1 cellular context compared by ENCODE assay signal in the genomic region with DNA sequence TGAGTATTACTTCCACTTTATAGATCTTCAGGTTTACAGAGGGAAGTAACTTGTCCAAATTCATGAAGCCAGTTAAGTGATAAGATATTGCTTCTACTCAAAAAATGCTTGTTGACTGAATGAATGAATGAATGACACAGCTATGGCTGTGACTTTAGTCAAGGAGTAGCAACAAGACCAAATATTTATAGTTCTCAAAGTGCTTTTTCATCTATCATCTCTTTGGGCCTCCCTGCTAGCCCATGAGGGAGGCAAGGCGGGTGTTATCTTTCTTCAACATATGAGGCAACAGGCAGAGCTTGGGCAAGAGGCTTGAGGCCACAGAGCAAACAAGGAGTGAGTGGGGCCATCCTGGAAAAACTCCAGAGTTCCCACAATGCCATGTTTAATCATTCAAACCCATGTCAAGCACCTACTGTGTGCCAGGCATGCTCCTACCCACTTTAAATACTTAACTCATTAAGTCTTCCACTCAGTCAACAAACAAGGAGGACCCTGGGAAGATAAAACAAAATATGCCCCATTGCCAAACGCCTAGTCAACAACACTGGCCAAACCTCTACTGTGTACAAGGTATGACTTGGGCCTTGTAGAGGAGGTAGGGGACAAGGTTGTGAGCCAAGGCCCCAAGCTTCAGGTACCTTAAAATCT.
A peak's percentile ranks its signal among the peaks of the same experiment; 100 is the strongest.
TF ChIP-seq lines count a peak whose summit lies in the region.

No MANE protein-coding gene starts in this region.

TF ChIP-seq in HepG2, 621 proteins besides CTCF, POLR2A, EP300 and RAD21 (continued from another document and continues in another):
- TF ChIP-seq, protein P1, sequence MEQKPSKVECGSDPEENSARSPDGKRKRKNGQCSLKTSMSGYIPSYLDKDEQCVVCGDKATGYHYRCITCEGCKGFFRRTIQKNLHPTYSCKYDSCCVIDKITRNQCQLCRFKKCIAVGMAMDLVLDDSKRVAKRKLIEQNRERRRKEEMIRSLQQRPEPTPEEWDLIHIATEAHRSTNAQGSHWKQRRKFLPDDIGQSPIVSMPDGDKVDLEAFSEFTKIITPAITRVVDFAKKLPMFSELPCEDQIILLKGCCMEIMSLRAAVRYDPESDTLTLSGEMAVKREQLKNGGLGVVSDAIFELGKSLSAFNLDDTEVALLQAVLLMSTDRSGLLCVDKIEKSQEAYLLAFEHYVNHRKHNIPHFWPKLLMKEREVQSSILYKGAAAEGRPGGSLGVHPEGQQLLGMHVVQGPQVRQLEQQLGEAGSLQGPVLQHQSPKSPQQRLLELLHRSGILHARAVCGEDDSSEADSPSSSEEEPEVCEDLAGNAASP (CRISPR knock-in tag; IDR thresholded peaks at IDR 0.05; ENCODE audit: borderline replicate concordance), result peak; percentile 96
- TF ChIP-seq SMARCE1 (IDR thresholded peaks at IDR 0.05; ENCODE audit: borderline replicate concordance) (no peak), ZNF180 (CRISPR knock-in tag; IDR thresholded peaks at IDR 0.05; ENCODE audit: borderline replicate concordance, low read depth) (no peak), CEBPB (IDR thresholded peaks at IDR 0.05; ENCODE audit: borderline replicate concordance, low read depth, low read length) (peak; percentile 100), FOXP1 (IDR thresholded peaks at IDR 0.05) (no peak; the same call in 1 of the 2 replicates), FOXP1 (CRISPR knock-in tag; IDR thresholded peaks at IDR 0.05) (peak; percentile 92), SATB2 (CRISPR knock-in tag; IDR thresholded peaks at IDR 0.05) (peak; percentile 93; the same call in 1 of the 2 replicates), NCOA2 (CRISPR knock-in tag; IDR thresholded peaks at IDR 0.05) (peak; percentile 100), ZNF652 (CRISPR knock-in tag; IDR thresholded peaks at IDR 0.05; ENCODE audit: borderline replicate concordance, low read depth) (peak; percentile 68; the same call in 1 of the 2 replicates), HNRNPL (IDR thresholded peaks at IDR 0.05; ENCODE audit: low read depth, low read length) (no peak), ZSCAN12 (CRISPR knock-in tag; IDR thresholded peaks at IDR 0.05) (no peak), RFX3 (CRISPR knock-in tag; IDR thresholded peaks at IDR 0.05) (peak; percentile 49), ATF7 (IDR thresholded peaks at IDR 0.05) (no peak), ATF7 (CRISPR knock-in tag; IDR thresholded peaks at IDR 0.05) (peak; percentile 94), MIER3 (CRISPR knock-in tag; IDR thresholded peaks at IDR 0.05; ENCODE audit: borderline replicate concordance) (peak; percentile 97; the same call in 1 of the 2 replicates), NFE2L2 (IDR thresholded peaks at IDR 0.05; ENCODE audit: low read length) (no peak), FOXK2 (IDR thresholded peaks at IDR 0.05) (peak; percentile 53; the same call in 1 of the 2 replicates), ZSCAN25 (CRISPR knock-in tag; IDR thresholded peaks at IDR 0.05) (peak; percentile 85), TMF1 (CRISPR knock-in tag; IDR thresholded peaks at IDR 0.05; ENCODE audit: low read depth) (no peak), SIN3A (IDR thresholded peaks at IDR 0.05; ENCODE audit: borderline replicate concordance, low read depth, low read length) (peak; percentile 70; the same call in 1 of the 2 replicates), RARA (CRISPR knock-in tag; IDR thresholded peaks at IDR 0.05) (peak; percentile 94)
- TF ChIP-seq, protein P2, sequence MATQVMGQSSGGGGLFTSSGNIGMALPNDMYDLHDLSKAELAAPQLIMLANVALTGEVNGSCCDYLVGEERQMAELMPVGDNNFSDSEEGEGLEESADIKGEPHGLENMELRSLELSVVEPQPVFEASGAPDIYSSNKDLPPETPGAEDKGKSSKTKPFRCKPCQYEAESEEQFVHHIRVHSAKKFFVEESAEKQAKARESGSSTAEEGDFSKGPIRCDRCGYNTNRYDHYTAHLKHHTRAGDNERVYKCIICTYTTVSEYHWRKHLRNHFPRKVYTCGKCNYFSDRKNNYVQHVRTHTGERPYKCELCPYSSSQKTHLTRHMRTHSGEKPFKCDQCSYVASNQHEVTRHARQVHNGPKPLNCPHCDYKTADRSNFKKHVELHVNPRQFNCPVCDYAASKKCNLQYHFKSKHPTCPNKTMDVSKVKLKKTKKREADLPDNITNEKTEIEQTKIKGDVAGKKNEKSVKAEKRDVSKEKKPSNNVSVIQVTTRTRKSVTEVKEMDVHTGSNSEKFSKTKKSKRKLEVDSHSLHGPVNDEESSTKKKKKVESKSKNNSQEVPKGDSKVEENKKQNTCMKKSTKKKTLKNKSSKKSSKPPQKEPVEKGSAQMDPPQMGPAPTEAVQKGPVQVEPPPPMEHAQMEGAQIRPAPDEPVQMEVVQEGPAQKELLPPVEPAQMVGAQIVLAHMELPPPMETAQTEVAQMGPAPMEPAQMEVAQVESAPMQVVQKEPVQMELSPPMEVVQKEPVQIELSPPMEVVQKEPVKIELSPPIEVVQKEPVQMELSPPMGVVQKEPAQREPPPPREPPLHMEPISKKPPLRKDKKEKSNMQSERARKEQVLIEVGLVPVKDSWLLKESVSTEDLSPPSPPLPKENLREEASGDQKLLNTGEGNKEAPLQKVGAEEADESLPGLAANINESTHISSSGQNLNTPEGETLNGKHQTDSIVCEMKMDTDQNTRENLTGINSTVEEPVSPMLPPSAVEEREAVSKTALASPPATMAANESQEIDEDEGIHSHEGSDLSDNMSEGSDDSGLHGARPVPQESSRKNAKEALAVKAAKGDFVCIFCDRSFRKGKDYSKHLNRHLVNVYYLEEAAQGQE (IDR thresholded peaks at IDR 0.05; ENCODE audit: borderline replicate concordance in 1 of 2, low read depth in 1 of 2, low read length in 2 of 2), result peak in 1 of 2 experiments; percentile 79; a peak in 2 of 4 replicates
- TF ChIP-seq, protein P3, sequence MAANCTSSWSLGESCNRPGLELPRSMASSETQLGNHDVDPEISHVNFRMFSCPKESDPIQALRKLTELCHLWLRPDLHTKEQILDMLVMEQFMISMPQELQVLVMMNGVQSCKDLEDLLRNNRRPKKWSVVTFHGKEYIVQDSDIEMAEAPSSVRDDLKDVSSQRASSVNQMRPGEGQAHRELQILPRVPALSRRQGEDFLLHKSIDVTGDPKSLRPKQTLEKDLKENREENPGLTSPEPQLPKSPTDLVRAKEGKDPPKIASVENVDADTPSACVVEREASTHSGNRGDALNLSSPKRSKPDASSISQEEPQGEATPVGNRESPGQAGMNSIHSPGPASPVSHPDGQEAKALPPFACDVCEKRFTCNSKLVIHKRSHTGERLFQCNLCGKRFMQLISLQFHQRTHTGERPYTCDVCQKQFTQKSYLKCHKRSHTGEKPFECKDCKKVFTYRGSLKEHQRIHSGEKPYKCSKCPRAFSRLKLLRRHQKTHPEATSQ (CRISPR knock-in tag; IDR thresholded peaks at IDR 0.05; ENCODE audit: borderline replicate concordance), result peak; percentile 68; the same call in 1 of the 2 replicates
- TF ChIP-seq, protein P4, sequence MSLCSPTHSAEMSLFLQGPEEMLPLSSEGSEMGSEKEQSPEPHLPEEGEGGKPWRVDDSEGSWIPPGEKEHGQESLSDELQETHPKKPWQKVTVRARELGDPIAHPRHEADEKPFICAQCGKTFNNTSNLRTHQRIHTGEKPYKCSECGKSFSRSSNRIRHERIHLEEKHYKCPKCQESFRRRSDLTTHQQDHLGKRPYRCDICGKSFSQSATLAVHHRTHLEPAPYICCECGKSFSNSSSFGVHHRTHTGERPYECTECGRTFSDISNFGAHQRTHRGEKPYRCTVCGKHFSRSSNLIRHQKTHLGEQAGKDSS (CRISPR knock-in tag; IDR thresholded peaks at IDR 0.05; ENCODE audit: borderline replicate concordance, low read depth), result peak; percentile 37; the same call in 1 of the 2 replicates
- TF ChIP-seq, protein P5, sequence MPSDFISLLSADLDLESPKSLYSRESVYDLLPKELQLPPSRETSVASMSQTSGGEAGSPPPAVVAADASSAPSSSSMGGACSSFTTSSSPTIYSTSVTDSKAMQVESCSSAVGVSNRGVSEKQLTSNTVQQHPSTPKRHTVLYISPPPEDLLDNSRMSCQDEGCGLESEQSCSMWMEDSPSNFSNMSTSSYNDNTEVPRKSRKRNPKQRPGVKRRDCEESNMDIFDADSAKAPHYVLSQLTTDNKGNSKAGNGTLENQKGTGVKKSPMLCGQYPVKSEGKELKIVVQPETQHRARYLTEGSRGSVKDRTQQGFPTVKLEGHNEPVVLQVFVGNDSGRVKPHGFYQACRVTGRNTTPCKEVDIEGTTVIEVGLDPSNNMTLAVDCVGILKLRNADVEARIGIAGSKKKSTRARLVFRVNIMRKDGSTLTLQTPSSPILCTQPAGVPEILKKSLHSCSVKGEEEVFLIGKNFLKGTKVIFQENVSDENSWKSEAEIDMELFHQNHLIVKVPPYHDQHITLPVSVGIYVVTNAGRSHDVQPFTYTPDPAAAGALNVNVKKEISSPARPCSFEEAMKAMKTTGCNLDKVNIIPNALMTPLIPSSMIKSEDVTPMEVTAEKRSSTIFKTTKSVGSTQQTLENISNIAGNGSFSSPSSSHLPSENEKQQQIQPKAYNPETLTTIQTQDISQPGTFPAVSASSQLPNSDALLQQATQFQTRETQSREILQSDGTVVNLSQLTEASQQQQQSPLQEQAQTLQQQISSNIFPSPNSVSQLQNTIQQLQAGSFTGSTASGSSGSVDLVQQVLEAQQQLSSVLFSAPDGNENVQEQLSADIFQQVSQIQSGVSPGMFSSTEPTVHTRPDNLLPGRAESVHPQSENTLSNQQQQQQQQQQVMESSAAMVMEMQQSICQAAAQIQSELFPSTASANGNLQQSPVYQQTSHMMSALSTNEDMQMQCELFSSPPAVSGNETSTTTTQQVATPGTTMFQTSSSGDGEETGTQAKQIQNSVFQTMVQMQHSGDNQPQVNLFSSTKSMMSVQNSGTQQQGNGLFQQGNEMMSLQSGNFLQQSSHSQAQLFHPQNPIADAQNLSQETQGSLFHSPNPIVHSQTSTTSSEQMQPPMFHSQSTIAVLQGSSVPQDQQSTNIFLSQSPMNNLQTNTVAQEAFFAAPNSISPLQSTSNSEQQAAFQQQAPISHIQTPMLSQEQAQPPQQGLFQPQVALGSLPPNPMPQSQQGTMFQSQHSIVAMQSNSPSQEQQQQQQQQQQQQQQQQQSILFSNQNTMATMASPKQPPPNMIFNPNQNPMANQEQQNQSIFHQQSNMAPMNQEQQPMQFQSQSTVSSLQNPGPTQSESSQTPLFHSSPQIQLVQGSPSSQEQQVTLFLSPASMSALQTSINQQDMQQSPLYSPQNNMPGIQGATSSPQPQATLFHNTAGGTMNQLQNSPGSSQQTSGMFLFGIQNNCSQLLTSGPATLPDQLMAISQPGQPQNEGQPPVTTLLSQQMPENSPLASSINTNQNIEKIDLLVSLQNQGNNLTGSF (CRISPR knock-in tag; IDR thresholded peaks at IDR 0.05), result peak; percentile 78; the same call in 1 of the 2 replicates
- TF ChIP-seq, protein P6, sequence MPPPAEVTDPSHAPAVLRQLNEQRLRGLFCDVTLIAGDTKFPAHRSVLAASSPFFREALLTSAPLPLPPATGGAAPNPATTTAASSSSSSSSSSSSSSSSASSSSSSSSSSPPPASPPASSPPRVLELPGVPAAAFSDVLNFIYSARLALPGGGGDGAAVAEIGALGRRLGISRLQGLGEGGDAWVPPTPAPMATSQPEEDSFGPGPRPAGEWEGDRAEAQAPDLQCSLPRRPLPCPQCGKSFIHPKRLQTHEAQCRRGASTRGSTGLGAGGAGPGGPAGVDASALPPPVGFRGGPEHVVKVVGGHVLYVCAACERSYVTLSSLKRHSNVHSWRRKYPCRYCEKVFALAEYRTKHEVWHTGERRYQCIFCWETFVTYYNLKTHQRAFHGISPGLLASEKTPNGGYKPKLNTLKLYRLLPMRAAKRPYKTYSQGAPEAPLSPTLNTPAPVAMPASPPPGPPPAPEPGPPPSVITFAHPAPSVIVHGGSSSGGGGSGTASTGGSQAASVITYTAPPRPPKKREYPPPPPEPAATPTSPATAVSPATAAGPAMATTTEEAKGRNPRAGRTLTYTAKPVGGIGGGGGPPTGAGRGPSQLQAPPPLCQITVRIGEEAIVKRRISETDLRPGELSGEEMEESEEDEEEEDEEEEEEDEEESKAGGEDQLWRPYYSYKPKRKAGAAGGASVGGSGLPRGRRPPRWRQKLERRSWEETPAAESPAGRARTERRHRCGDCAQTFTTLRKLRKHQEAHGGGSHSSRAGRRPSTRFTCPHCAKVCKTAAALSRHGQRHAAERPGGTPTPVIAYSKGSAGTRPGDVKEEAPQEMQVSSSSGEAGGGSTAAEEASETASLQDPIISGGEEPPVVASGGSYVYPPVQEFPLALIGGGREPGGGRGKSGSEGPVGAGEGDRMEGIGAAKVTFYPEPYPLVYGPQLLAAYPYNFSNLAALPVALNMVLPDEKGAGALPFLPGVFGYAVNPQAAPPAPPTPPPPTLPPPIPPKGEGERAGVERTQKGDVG (CRISPR knock-in tag; IDR thresholded peaks at IDR 0.05; ENCODE audit: borderline replicate concordance), result peak; percentile 52; the same call in 1 of the 2 replicates
- TF ChIP-seq, protein P7, sequence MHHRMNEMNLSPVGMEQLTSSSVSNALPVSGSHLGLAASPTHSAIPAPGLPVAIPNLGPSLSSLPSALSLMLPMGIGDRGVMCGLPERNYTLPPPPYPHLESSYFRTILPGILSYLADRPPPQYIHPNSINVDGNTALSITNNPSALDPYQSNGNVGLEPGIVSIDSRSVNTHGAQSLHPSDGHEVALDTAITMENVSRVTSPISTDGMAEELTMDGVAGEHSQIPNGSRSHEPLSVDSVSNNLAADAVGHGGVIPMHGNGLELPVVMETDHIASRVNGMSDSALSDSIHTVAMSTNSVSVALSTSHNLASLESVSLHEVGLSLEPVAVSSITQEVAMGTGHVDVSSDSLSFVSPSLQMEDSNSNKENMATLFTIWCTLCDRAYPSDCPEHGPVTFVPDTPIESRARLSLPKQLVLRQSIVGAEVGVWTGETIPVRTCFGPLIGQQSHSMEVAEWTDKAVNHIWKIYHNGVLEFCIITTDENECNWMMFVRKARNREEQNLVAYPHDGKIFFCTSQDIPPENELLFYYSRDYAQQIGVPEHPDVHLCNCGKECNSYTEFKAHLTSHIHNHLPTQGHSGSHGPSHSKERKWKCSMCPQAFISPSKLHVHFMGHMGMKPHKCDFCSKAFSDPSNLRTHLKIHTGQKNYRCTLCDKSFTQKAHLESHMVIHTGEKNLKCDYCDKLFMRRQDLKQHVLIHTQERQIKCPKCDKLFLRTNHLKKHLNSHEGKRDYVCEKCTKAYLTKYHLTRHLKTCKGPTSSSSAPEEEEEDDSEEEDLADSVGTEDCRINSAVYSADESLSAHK (CRISPR knock-in tag; IDR thresholded peaks at IDR 0.05; ENCODE audit: borderline replicate concordance), result 0 out of 2 replicates have a peak, but pooled peaks have one; percentile 17
- TF ChIP-seq, protein P8, sequence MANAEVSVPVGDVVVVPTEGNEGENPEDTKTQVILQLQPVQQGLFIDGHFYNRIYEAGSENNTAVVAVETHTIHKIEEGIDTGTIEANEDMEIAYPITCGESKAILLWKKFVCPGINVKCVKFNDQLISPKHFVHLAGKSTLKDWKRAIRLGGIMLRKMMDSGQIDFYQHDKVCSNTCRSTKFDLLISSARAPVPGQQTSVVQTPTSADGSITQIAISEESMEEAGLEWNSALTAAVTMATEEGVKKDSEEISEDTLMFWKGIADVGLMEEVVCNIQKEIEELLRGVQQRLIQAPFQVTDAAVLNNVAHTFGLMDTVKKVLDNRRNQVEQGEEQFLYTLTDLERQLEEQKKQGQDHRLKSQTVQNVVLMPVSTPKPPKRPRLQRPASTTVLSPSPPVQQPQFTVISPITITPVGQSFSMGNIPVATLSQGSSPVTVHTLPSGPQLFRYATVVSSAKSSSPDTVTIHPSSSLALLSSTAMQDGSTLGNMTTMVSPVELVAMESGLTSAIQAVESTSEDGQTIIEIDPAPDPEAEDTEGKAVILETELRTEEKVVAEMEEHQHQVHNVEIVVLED (CRISPR knock-in tag; IDR thresholded peaks at IDR 0.05; ENCODE audit: borderline replicate concordance), result peak; percentile 10; the same call in 1 of the 2 replicates
- TF ChIP-seq, protein P9, sequence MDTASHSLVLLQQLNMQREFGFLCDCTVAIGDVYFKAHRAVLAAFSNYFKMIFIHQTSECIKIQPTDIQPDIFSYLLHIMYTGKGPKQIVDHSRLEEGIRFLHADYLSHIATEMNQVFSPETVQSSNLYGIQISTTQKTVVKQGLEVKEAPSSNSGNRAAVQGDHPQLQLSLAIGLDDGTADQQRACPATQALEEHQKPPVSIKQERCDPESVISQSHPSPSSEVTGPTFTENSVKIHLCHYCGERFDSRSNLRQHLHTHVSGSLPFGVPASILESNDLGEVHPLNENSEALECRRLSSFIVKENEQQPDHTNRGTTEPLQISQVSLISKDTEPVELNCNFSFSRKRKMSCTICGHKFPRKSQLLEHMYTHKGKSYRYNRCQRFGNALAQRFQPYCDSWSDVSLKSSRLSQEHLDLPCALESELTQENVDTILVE (CRISPR knock-in tag; IDR thresholded peaks at IDR 0.05), result peak; percentile 96
